ENCODE assay signal across 1 cellular context in the genomic region with DNA sequence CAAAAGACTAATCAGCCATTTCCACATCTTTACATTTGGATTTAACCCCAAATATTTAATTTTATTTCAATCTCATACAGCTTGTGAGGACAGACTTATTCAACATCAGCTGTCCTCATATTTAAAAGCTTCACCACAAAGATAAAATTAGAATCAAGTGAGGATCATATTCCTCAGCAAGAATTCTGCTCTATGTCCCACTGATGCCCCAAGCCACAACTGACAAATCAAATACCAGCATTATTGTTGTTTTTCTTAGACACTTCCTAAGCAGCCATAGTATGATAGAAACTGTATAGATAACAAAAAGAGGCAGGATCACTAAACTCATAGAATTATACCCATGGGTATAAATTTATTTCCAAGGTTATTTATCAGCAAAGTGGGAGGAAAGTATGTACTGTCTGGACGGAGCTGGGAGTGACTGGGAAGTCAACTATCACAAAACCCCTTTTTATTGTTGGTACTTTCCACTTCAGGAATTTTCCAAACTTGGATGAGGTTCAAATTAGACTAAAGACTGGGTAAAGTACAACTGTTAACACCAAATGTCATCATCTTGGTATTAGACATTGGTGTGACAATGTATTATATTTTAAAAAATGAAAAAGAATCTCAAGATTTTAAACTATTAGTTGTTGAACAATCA.
TF ChIP-seq lines count a peak whose summit lies in the region.

No MANE protein-coding gene starts in this region.

TF ChIP-seq in SK-N-SH, 30 proteins besides CTCF, POLR2A, EP300 and RAD21 (continued from another document):
- TF ChIP-seq, protein P1, sequence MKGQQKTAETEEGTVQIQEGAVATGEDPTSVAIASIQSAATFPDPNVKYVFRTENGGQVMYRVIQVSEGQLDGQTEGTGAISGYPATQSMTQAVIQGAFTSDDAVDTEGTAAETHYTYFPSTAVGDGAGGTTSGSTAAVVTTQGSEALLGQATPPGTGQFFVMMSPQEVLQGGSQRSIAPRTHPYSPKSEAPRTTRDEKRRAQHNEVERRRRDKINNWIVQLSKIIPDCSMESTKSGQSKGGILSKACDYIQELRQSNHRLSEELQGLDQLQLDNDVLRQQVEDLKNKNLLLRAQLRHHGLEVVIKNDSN (IDR thresholded peaks at IDR 0.05; ENCODE audit: borderline replicate concordance, low read depth) = no peak
- TF ChIP-seq TEAD4 (IDR thresholded peaks at IDR 0.05; ENCODE audit: borderline replicate concordance, insufficient read depth) = peak; percentile 36; the same call in 1 of the 2 replicates
- TF ChIP-seq NRF1 (IDR thresholded peaks at IDR 0.05; ENCODE audit: low read depth, low read length) = no peak
- TF ChIP-seq, protein P2, sequence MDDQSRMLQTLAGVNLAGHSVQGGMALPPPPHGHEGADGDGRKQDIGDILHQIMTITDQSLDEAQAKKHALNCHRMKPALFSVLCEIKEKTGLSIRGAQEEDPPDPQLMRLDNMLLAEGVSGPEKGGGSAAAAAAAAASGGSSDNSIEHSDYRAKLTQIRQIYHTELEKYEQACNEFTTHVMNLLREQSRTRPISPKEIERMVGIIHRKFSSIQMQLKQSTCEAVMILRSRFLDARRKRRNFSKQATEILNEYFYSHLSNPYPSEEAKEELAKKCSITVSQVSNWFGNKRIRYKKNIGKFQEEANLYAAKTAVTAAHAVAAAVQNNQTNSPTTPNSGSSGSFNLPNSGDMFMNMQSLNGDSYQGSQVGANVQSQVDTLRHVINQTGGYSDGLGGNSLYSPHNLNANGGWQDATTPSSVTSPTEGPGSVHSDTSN (IDR thresholded peaks at IDR 0.05) = peak; percentile 68
- TF ChIP-seq SMC3 (IDR thresholded peaks at IDR 0.05; ENCODE audit: low read depth, low read length) = no peak
- TF ChIP-seq MEF2A (IDR thresholded peaks at IDR 0.05; ENCODE audit: borderline replicate concordance, low read depth) = peak; percentile 56; the same call in 1 of the 2 replicates
- TF ChIP-seq TCF12 (IDR thresholded peaks at IDR 0.05) = peak; percentile 78
- TF ChIP-seq RXRA (IDR thresholded peaks at IDR 0.05; ENCODE audit: borderline replicate concordance, low read depth) = no peak
- no peak for TF ChIP-seq FOXJ3 (CRISPR knock-in tag; IDR thresholded peaks at IDR 0.05)
- no peak for TF ChIP-seq RCOR1 (IDR thresholded peaks at IDR 0.05; ENCODE audit: low read length)
- no peak for TF ChIP-seq FOXM1 (IDR thresholded peaks at IDR 0.05; ENCODE audit: low read depth)
- TF ChIP-seq, protein P3, sequence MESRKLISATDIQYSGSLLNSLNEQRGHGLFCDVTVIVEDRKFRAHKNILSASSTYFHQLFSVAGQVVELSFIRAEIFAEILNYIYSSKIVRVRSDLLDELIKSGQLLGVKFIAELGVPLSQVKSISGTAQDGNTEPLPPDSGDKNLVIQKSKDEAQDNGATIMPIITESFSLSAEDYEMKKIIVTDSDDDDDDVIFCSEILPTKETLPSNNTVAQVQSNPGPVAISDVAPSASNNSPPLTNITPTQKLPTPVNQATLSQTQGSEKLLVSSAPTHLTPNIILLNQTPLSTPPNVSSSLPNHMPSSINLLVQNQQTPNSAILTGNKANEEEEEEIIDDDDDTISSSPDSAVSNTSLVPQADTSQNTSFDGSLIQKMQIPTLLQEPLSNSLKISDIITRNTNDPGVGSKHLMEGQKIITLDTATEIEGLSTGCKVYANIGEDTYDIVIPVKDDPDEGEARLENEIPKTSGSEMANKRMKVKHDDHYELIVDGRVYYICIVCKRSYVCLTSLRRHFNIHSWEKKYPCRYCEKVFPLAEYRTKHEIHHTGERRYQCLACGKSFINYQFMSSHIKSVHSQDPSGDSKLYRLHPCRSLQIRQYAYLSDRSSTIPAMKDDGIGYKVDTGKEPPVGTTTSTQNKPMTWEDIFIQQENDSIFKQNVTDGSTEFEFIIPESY (IDR thresholded peaks at IDR 0.05; ENCODE audit: borderline replicate concordance, low read depth) = no peak
- no peak for TF ChIP-seq GATA2 (CRISPR knock-in tag; IDR thresholded peaks at IDR 0.05)
- TF ChIP-seq POLR2AphosphoS5 (IDR thresholded peaks at IDR 0.05; ENCODE audit: low read depth, low read length) = peak; percentile 52; the same call in 1 of the 2 replicates
- TF ChIP-seq, protein P4, sequence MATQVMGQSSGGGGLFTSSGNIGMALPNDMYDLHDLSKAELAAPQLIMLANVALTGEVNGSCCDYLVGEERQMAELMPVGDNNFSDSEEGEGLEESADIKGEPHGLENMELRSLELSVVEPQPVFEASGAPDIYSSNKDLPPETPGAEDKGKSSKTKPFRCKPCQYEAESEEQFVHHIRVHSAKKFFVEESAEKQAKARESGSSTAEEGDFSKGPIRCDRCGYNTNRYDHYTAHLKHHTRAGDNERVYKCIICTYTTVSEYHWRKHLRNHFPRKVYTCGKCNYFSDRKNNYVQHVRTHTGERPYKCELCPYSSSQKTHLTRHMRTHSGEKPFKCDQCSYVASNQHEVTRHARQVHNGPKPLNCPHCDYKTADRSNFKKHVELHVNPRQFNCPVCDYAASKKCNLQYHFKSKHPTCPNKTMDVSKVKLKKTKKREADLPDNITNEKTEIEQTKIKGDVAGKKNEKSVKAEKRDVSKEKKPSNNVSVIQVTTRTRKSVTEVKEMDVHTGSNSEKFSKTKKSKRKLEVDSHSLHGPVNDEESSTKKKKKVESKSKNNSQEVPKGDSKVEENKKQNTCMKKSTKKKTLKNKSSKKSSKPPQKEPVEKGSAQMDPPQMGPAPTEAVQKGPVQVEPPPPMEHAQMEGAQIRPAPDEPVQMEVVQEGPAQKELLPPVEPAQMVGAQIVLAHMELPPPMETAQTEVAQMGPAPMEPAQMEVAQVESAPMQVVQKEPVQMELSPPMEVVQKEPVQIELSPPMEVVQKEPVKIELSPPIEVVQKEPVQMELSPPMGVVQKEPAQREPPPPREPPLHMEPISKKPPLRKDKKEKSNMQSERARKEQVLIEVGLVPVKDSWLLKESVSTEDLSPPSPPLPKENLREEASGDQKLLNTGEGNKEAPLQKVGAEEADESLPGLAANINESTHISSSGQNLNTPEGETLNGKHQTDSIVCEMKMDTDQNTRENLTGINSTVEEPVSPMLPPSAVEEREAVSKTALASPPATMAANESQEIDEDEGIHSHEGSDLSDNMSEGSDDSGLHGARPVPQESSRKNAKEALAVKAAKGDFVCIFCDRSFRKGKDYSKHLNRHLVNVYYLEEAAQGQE (IDR thresholded peaks at IDR 0.05; ENCODE audit: low read depth, low read length) = no peak
- TF ChIP-seq NFIC (IDR thresholded peaks at IDR 0.05; ENCODE audit: borderline replicate concordance) = peak; percentile 17; the same call in 1 of the 2 replicates
TF ChIP-seq in SK-N-SH: peak in this region for 7.
